19 cellular contexts compared by ENCODE assay signal in genomic region chr5:119377066-119377465, GRCh38. TPM values are rescaled to one million over a fixed set of nuclear protein-coding genes. Genes with fewer than 3 reads are reported as not detected.
DNase-seq lines count a peak whose midpoint lies in the region; ATAC-seq and TF ChIP-seq lines count a peak whose summit lies in the region.
"Had no signal": no experiment of that assay in that cellular context is flagged by ENCODE, and none has a peak within 500 bp of the region (broad histone marks: within the 10 kb centered on the region; RNA-seq: fewer than 3 reads in every experiment).

No MANE protein-coding gene starts in this region.

- no peak overlapping the region for H3K27ac ChIP-seq in CD4-positive, CD25-positive, alpha-beta regulatory T cell (ENCODE audit: insufficient read depth, low read length, poor library complexity, severe bottlenecking)
- H3K27ac ChIP-seq in neutrophil (peak overlapping the region; percentile 10), coronary artery (no peak overlapping the region)
- H3K27ac ChIP-seq: C4-2B, RWPE1, SJSA1 had no signal

- DNase-seq in activated CD4-positive, alpha-beta memory T cell treated with anti-CD3 and anti-CD28 coated beads for 36 hours = no peak
- DNase-seq in activated CD4-positive, alpha-beta memory T cell treated with anti-CD3 and anti-CD28 coated beads, Interleukin-2, amount 10 ng/mL, durations not matched to agents 7 days and 5 days = no peak
- DNase-seq in CD4-positive, CD25-positive, alpha-beta regulatory T cell = no peak
- no peak for DNase-seq in WTC11 (ENCODE audit: low spot score)
- no peak for DNase-seq in AG08395 (ENCODE audit: low spot score)
- no peak for DNase-seq in coronary artery (ENCODE audit: low spot score)
- DNase-seq in SKM-1 (lab: John Stamatoyannopoulos, UW; ENCODE audit: unreplicated experiment) = no peak
- DNase-seq: DND-41, GDM1, MV-4-11, NCI-H1436, NCI-H2081, NCI-H345, NCI-H69 had no signal

- no peak overlapping the region for H3K4me3 Mint-ChIP-seq in activated CD4-positive, alpha-beta memory T cell treated with anti-CD3 and anti-CD28 coated beads for 36 hours
- H3K4me3 Mint-ChIP-seq in activated CD4-positive, alpha-beta memory T cell treated with anti-CD3 and anti-CD28 coated beads, Interleukin-2, amount 10 ng/mL, durations not matched to agents 7 days and 5 days = no peak overlapping the region
- H3K4me3 Mint-ChIP-seq in CD4-positive, CD25-positive, alpha-beta regulatory T cell = peak overlapping the region in 1 of 4 donors; percentile 35
- no peak overlapping the region for H3K4me3 Mint-ChIP-seq in WTC11
- H3K4me3 Mint-ChIP-seq: GM23338 had no signal

- H3K36me3 Mint-ChIP-seq in activated CD4-positive, alpha-beta memory T cell treated with anti-CD3 and anti-CD28 coated beads for 36 hours = peaks cover 44% of the 10 kb centered on the region
- H3K36me3 Mint-ChIP-seq in activated CD4-positive, alpha-beta memory T cell treated with anti-CD3 and anti-CD28 coated beads, Interleukin-2, amount 10 ng/mL, durations not matched to agents 7 days and 5 days (ENCODE audit: low read depth) = peaks cover 60% of the 10 kb centered on the region
- peaks cover 25% of the 10 kb centered on the region for H3K36me3 Mint-ChIP-seq in CD4-positive, CD25-positive, alpha-beta regulatory T cell
- no peaks in the 10 kb centered on the region for H3K36me3 Mint-ChIP-seq in WTC11

- TF ChIP-seq CTCF in WTC11 (IDR thresholded peaks at IDR 0.05) (no peak), neutrophil (IDR thresholded peaks at IDR 0.05) (no peak), coronary artery (IDR thresholded peaks at IDR 0.05) (no peak)

- peaks cover 10% of the 10 kb centered on the region for H3K36me3 ChIP-seq in CD4-positive, CD25-positive, alpha-beta regulatory T cell (ENCODE audit: control insufficient read depth, insufficient read depth, low read length)
- H3K36me3 ChIP-seq in neutrophil = peaks cover 3% of the 10 kb centered on the region
- H3K36me3 ChIP-seq: SJSA1 had no signal

- H3K27me3 ChIP-seq in CD4-positive, CD25-positive, alpha-beta regulatory T cell (ENCODE audit: control insufficient read depth, insufficient read depth, low read length) = no peaks in the 10 kb centered on the region
- H3K27me3 ChIP-seq in neutrophil = no peaks in the 10 kb centered on the region
- H3K27me3 ChIP-seq: SJSA1 had no signal

- H3K27me3 Mint-ChIP-seq in activated CD4-positive, alpha-beta memory T cell treated with anti-CD3 and anti-CD28 coated beads for 36 hours = no peaks in the 10 kb centered on the region
- no peaks in the 10 kb centered on the region for H3K27me3 Mint-ChIP-seq in activated CD4-positive, alpha-beta memory T cell treated with anti-CD3 and anti-CD28 coated beads, Interleukin-2, amount 10 ng/mL, durations not matched to agents 7 days and 5 days
- H3K27me3 Mint-ChIP-seq in CD4-positive, CD25-positive, alpha-beta regulatory T cell = no peaks in the 10 kb centered on the region
- no peaks in the 10 kb centered on the region for H3K27me3 Mint-ChIP-seq in WTC11 (ENCODE audit: low read depth)

- H3K4me3 ChIP-seq in CD4-positive, CD25-positive, alpha-beta regulatory T cell (ENCODE audit: low read depth, low read length) = no peak overlapping the region
- H3K4me3 ChIP-seq in neutrophil (ENCODE audit: low read depth in 1 of 2, low read length in 1 of 2) (no peak overlapping the region), coronary artery (no peak overlapping the region)
- H3K4me3 ChIP-seq: GM23338, SJSA1 had no signal

- no peaks in the 10 kb centered on the region for H3K9me3 Mint-ChIP-seq in activated CD4-positive, alpha-beta memory T cell treated with anti-CD3 and anti-CD28 coated beads for 36 hours
- H3K9me3 Mint-ChIP-seq in activated CD4-positive, alpha-beta memory T cell treated with anti-CD3 and anti-CD28 coated beads, Interleukin-2, amount 10 ng/mL, durations not matched to agents 7 days and 5 days = no peaks in the 10 kb centered on the region
- H3K9me3 Mint-ChIP-seq in CD4-positive, CD25-positive, alpha-beta regulatory T cell = no peaks in the 10 kb centered on the region
- peaks cover 2% of the 10 kb centered on the region; the same call in 1 of the 2 replicates for H3K9me3 Mint-ChIP-seq in WTC11
- H3K9me3 Mint-ChIP-seq: GM23338 had no signal

- H3K4me1 Mint-ChIP-seq in activated CD4-positive, alpha-beta memory T cell treated with anti-CD3 and anti-CD28 coated beads for 36 hours (ENCODE audit: low read depth) = peaks cover 72% of the 10 kb centered on the region
- H3K4me1 Mint-ChIP-seq in activated CD4-positive, alpha-beta memory T cell treated with anti-CD3 and anti-CD28 coated beads, Interleukin-2, amount 10 ng/mL, durations not matched to agents 7 days and 5 days = peaks cover 54% of the 10 kb centered on the region
- peaks cover 35 to 79% (median 53%) of the 10 kb centered on the region in 4 donors for H3K4me1 Mint-ChIP-seq in CD4-positive, CD25-positive, alpha-beta regulatory T cell
- H3K4me1 Mint-ChIP-seq in WTC11 = peaks cover 25% of the 10 kb centered on the region

- H3K4me1 ChIP-seq in CD4-positive, CD25-positive, alpha-beta regulatory T cell (ENCODE audit: control insufficient read depth, insufficient read depth, low read length, poor library complexity, severe bottlenecking) = peaks cover 39% of the 10 kb centered on the region
- H3K4me1 ChIP-seq in neutrophil (ENCODE audit: control insufficient read depth in 1 of 2, insufficient read depth in 1 of 2, low read depth in 1 of 2, low read length in 1 of 2) = peaks cover under 1 to 9% of the 10 kb centered on the region in 2 experiments

- POLR2A ChIA-PET in activated CD4-positive, alpha-beta memory T cell treated with anti-CD3 and anti-CD28 coated beads for 36 hours (lab: Charles Lee) = no interaction called here
- POLR2A ChIA-PET in activated CD4-positive, alpha-beta memory T cell treated with anti-CD3 and anti-CD28 coated beads, Interleukin-2, amount 10 ng/mL, durations not matched to agents 7 days and 5 days (lab: Charles Lee) = interaction anchor here (1.5 to 3.2 kb wide), 4 partner anchors 9 to 36 kb away, joined by 4 to 16 read pairs (median 9); no protein-coding TSS in a partner anchor
- POLR2A ChIA-PET in WTC11 (lab: Charles Lee) = interaction anchor here (0.6 kb wide), 1 partner anchor 337 kb away, joined by 4 read pairs; no protein-coding TSS in a partner anchor

- no peaks in the 10 kb centered on the region for H3K9me3 ChIP-seq in CD4-positive, CD25-positive, alpha-beta regulatory T cell (ENCODE audit: control insufficient read depth in 2 of 2, low read length in 2 of 2)
- no peaks in the 10 kb centered on the region for H3K9me3 ChIP-seq in neutrophil
- H3K9me3 ChIP-seq: SJSA1 had no signal

- intact Hi-C loops in activated CD4-positive, alpha-beta memory T cell treated with anti-CD3 and anti-CD28 coated beads for 36 hours (cut with micrococcal nuclease) = no loop called here

- CTCF ChIA-PET in activated CD4-positive, alpha-beta memory T cell treated with anti-CD3 and anti-CD28 coated beads for 36 hours (lab: Charles Lee) = interaction anchor here (5.4 kb wide), 1 partner anchor 34 kb away, joined by 30 read pairs; no protein-coding TSS in a partner anchor
- CTCF ChIA-PET in activated CD4-positive, alpha-beta memory T cell treated with anti-CD3 and anti-CD28 coated beads, Interleukin-2, amount 10 ng/mL, durations not matched to agents 7 days and 5 days (lab: Charles Lee) = interaction anchor here (1.7 kb wide), 1 partner anchor 35 kb away, joined by 5 read pairs; no protein-coding TSS in a partner anchor
- CTCF ChIA-PET in WTC11 (lab: Charles Lee) = no interaction called here

- peak overlapping the region; percentile 38 for H3K27ac Mint-ChIP-seq in activated CD4-positive, alpha-beta memory T cell treated with anti-CD3 and anti-CD28 coated beads for 36 hours
- no peak overlapping the region for H3K27ac Mint-ChIP-seq in activated CD4-positive, alpha-beta memory T cell treated with anti-CD3 and anti-CD28 coated beads, Interleukin-2, amount 10 ng/mL, durations not matched to agents 7 days and 5 days
- peak overlapping the region in 2 of 3 donors; percentile 42 to 67 for H3K27ac Mint-ChIP-seq in CD4-positive, CD25-positive, alpha-beta regulatory T cell
- no peak overlapping the region for H3K27ac Mint-ChIP-seq in WTC11
- H3K27ac Mint-ChIP-seq: GM23338 had no signal

- no peak for ATAC-seq in CD4-positive, CD25-positive, alpha-beta regulatory T cell (ENCODE audit: low read depth in 2 of 2)
- no peak for ATAC-seq in WTC11
- ATAC-seq: GM23338 had no signal

TF ChIP-seq in WTC11, 78 proteins besides CTCF, POLR2A, EP300 and RAD21:
- TF ChIP-seq, protein P1, sequence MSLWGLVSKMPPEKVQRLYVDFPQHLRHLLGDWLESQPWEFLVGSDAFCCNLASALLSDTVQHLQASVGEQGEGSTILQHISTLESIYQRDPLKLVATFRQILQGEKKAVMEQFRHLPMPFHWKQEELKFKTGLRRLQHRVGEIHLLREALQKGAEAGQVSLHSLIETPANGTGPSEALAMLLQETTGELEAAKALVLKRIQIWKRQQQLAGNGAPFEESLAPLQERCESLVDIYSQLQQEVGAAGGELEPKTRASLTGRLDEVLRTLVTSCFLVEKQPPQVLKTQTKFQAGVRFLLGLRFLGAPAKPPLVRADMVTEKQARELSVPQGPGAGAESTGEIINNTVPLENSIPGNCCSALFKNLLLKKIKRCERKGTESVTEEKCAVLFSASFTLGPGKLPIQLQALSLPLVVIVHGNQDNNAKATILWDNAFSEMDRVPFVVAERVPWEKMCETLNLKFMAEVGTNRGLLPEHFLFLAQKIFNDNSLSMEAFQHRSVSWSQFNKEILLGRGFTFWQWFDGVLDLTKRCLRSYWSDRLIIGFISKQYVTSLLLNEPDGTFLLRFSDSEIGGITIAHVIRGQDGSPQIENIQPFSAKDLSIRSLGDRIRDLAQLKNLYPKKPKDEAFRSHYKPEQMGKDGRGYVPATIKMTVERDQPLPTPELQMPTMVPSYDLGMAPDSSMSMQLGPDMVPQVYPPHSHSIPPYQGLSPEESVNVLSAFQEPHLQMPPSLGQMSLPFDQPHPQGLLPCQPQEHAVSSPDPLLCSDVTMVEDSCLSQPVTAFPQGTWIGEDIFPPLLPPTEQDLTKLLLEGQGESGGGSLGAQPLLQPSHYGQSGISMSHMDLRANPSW (CRISPR knock-in tag; conservative IDR thresholded peaks at IDR 0.05; ENCODE audit: low read depth) = no peak
- TF ChIP-seq GTF2I (CRISPR knock-in tag; conservative IDR thresholded peaks at IDR 0.05) (0 out of 2 replicates have a peak, but pooled peaks have one; percentile 6), ZNF121 (CRISPR knock-in tag; IDR thresholded peaks at IDR 0.05) (peak; percentile 95), IRF2 (CRISPR knock-in tag; IDR thresholded peaks at IDR 0.05; ENCODE audit: borderline replicate concordance, low read depth) (no peak), SOX15 (CRISPR knock-in tag; IDR thresholded peaks at IDR 0.05) (no peak), ZNF263 (CRISPR knock-in tag; IDR thresholded peaks at IDR 0.05; ENCODE audit: low read depth) (no peak)

RNA-seq across cellular contexts. Expression of gene TNFAIP8, which starts 21.2 kb away (rescaled TPM):
- total RNA-seq in activated CD4-positive, alpha-beta memory T cell treated with anti-CD3 and anti-CD28 coated beads for 36 hours = 100 to 1,000 TPM; 153 to 159 TPM
- total RNA-seq in activated CD4-positive, alpha-beta memory T cell treated with anti-CD3 and anti-CD28 coated beads, Interleukin-2, amount 10 ng/mL, durations not matched to agents 7 days and 5 days = 100 to 1,000 TPM; 161 to 163 TPM
- total RNA-seq in CD4-positive, CD25-positive, alpha-beta regulatory T cell = 120 TPM
- 100 to 1,000 TPM; 183 to 244 (median 202) TPM for polyA plus RNA-seq in CD4-positive, CD25-positive, alpha-beta regulatory T cell
- total RNA-seq in WTC11 (2021) = 18.1 to 24.1 TPM (median 19.9 TPM) in 3 replicates

Comparison
In these comparisons a context has a peak if more than half of its experiments do, and no peak if none do; other contexts are left out.
1. H3K27ac Mint-ChIP-seq: peak in activated CD4-positive, alpha-beta memory T cell treated with anti-CD3 and anti-CD28 coated beads for 36 hours (single experiment) and CD4-positive, CD25-positive, alpha-beta regulatory T cell (2 of 3); none in activated CD4-positive, alpha-beta memory T cell treated with anti-CD3 and anti-CD28 coated beads, Interleukin-2, amount 10 ng/mL, durations not matched to agents 7 days and 5 days (single experiment) and WTC11 (single experiment).